In genomic region chr19:20422616-20423205, GRCh38 we compare ENCODE assay signal across 8 cellular contexts.
A peak's percentile ranks its signal among the peaks of the same experiment; 100 is the strongest.
DNase-seq lines count a peak whose midpoint lies in the region; ATAC-seq, FAIRE-seq and TF ChIP-seq lines count a peak whose summit lies in the region.
"Had no signal": no experiment of that assay in that cellular context is flagged by ENCODE, and none has a peak within 500 bp of the region (broad histone marks: within the 10 kb centered on the region; RNA-seq: fewer than 3 reads in every experiment).

No MANE protein-coding gene starts in this region.

- no peak for ATAC-seq in stimulated activated memory B cell treated with anti-CD40 and anti-IgM and Interleukin-4, amounts not matched to agents 10 μg/mL and 1 μg/mL and 100 μg/mL, for 72 hours

- H3K9me3 Mint-ChIP-seq in IgD-negative memory B cell (peaks cover 0 to 4% (median 0%) of the 10 kb centered on the region in 3 donors), brain (peaks cover 4 to 53% (median 14%) of the 10 kb centered on the region in 5 experiments)
- peaks cover 3% of the 10 kb centered on the region for H3K9me3 Mint-ChIP-seq in stimulated activated memory B cell treated with anti-CD40 and anti-IgM and Interleukin-4, amounts not matched to agents 10 μg/mL and 1 μg/mL and 100 μg/mL, for 72 hours

- H3K9ac ChIP-seq in kidney (ENCODE audit: low read length in 2 of 2): no peak overlapping the region

- peak overlapping the region; percentile 58 to 65 for H3K4me3 ChIP-seq in kidney (ENCODE audit: low read length in 2 of 2)

- H3K4me3 Mint-ChIP-seq in IgD-negative memory B cell (peak overlapping the region in 3 of 4 donors; percentile 97 to 99 (median 99)), brain (peak overlapping the region; percentile 47 to 99 (median 95))
- peak overlapping the region; percentile 15 for H3K4me3 Mint-ChIP-seq in stimulated activated memory B cell treated with anti-CD40 and anti-IgM and Interleukin-4, amounts not matched to agents 10 μg/mL and 1 μg/mL and 100 μg/mL, for 72 hours

- H3K4me1 Mint-ChIP-seq in IgD-negative memory B cell: peaks cover 5 to 18% (median 6%) of the 10 kb centered on the region in 3 donors
- peaks cover 9% of the 10 kb centered on the region for H3K4me1 Mint-ChIP-seq in brain
- H3K4me1 Mint-ChIP-seq in stimulated activated memory B cell treated with anti-CD40 and anti-IgM and Interleukin-4, amounts not matched to agents 10 μg/mL and 1 μg/mL and 100 μg/mL, for 72 hours: peaks cover 21% of the 10 kb centered on the region

- no peaks in the 10 kb centered on the region for H3K27me3 Mint-ChIP-seq in IgD-negative memory B cell
- no peaks in the 10 kb centered on the region for H3K27me3 Mint-ChIP-seq in brain
- H3K27me3 Mint-ChIP-seq in stimulated activated memory B cell treated with anti-CD40 and anti-IgM and Interleukin-4, amounts not matched to agents 10 μg/mL and 1 μg/mL and 100 μg/mL, for 72 hours: no peaks in the 10 kb centered on the region
- H3K27me3 Mint-ChIP-seq: activated naive CD8-positive, alpha-beta T cell treated with anti-CD3 and anti-CD28 coated beads, Interleukin-2, amount 10 ng/mL, durations not matched to agents 7 days and 5 days had no signal

- FAIRE-seq in kidney (lab: Jason Lieb, UNC): no peak

- no peaks in the 10 kb centered on the region for H3K4me1 ChIP-seq in kidney (ENCODE audit: control insufficient read depth in 1 of 2, insufficient read depth in 1 of 2, low read depth in 1 of 2, low read length in 2 of 2)

- H3K36me3 Mint-ChIP-seq in IgD-negative memory B cell: peaks cover 4% of the 10 kb centered on the region
- H3K36me3 Mint-ChIP-seq in brain: peaks cover 45% of the 10 kb centered on the region
- H3K36me3 Mint-ChIP-seq in stimulated activated memory B cell treated with anti-CD40 and anti-IgM and Interleukin-4, amounts not matched to agents 10 μg/mL and 1 μg/mL and 100 μg/mL, for 72 hours: peaks cover 38% of the 10 kb centered on the region

- H3K27ac Mint-ChIP-seq in IgD-negative memory B cell (peak overlapping the region in 2 of 3 donors; percentile 6 to 64), brain (peak overlapping the region in 3 of 5 experiments; percentile 15 to 60 (median 20))
- H3K27ac Mint-ChIP-seq in stimulated activated memory B cell treated with anti-CD40 and anti-IgM and Interleukin-4, amounts not matched to agents 10 μg/mL and 1 μg/mL and 100 μg/mL, for 72 hours: peak overlapping the region; percentile 95

- H3K36me3 ChIP-seq in kidney (ENCODE audit: control insufficient read depth in 1 of 2, insufficient read depth in 2 of 2, low read length in 2 of 2): no peaks in the 10 kb centered on the region

- H3K9me3 ChIP-seq in kidney (ENCODE audit: control insufficient read depth in 1 of 2, low read length in 2 of 2): no peaks in the 10 kb centered on the region

- TF ChIP-seq CTCF in brain (conservative IDR thresholded peaks at IDR 0.05): no peak
- no peak for TF ChIP-seq CTCF in kidney (IDR thresholded peaks at IDR 0.05; ENCODE audit: borderline replicate concordance, extremely low read depth, insufficient read depth)

- H3K27ac ChIP-seq in kidney (ENCODE audit: low read depth in 2 of 2, low read length in 2 of 2): peak overlapping the region in 1 of 2 donors; percentile 34

- intact Hi-C loops in kidney (cut with DNase I): no loop called here

- DNase-seq in kidney (no peak), DMS53 (lab: John Stamatoyannopoulos, UW) (no peak), GOT3 (lab: John Stamatoyannopoulos, UW) (no peak), CD1c-positive myeloid dendritic cell (ENCODE audit: extremely low spot score) (no peak)

Comparison
In these comparisons a context has a peak if more than half of its experiments do, and no peak if none do; other contexts are left out.
1. H3K27ac Mint-ChIP-seq: peak in every context shown above with its lines; median percentile 95 in stimulated activated memory B cell treated with anti-CD40 and anti-IgM and Interleukin-4, amounts not matched to agents 10 μg/mL and 1 μg/mL and 100 μg/mL, for 72 hours; 35 in IgD-negative memory B cell; 20 in brain.
2. H3K4me3 Mint-ChIP-seq: peak in every context shown above with its lines; median percentile 99 in IgD-negative memory B cell; 95 in brain; 15 in stimulated activated memory B cell treated with anti-CD40 and anti-IgM and Interleukin-4, amounts not matched to agents 10 μg/mL and 1 μg/mL and 100 μg/mL, for 72 hours.